8 cellular contexts compared by ENCODE assay signal in the genomic region with DNA sequence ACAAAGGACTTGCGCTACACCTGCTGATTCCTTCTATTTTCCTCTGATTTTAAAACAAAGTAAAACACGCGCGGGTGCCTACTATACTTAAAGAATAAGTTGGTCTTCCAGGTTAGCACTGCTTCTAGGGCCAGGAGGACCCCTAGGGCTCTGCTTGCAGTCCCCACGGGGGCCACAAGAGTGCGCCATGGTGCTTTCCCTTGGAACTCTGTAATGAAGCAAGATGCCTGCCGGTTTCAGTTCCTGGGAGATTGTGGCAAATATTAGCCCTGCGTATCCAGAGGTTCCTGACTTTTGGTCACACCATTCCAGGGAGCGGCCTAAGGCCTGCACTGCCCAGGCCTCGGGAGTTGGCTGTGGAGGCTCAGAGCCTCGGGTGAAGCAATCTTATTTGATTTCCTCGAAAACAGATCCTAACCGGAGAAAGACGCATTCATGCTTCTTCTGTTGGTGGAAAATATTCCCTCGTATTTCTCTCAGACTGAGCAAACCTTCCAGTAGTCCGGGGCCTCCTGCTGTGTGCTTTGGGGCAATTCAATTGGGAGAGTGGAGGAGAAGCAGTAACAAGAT. TPM values are rescaled to one million over a fixed set of nuclear protein-coding genes. Genes with fewer than 3 reads are reported as not detected.
A peak's percentile ranks its signal among the peaks of the same experiment; 100 is the strongest.
DNase-seq lines count a peak whose midpoint lies in the region; ATAC-seq, FAIRE-seq and TF ChIP-seq lines count a peak whose summit lies in the region.

No MANE protein-coding gene starts in this region.

- no peak overlapping the region for H3K4me3 ChIP-seq in body of pancreas

- no peak for FAIRE-seq in GM12891 (lab: Jason Lieb, UNC)

- WGBS in body of pancreas, 2 donors: 27 to 33% methylated on average over 16 of the region's 16 CpGs

- peaks cover 6% of the 10 kb centered on the region for H3K4me1 ChIP-seq in body of pancreas

- no peak overlapping the region for H3K27ac ChIP-seq in body of pancreas

- TF ChIP-seq POLR2A in GM12891 (IDR thresholded peaks at IDR 0.05; ENCODE audit: low read depth, low read length) (no peak), body of pancreas (IDR thresholded peaks at IDR 0.05) (no peak)

- peak; percentile 68 to 90 (median 83) for TF ChIP-seq CTCF in body of pancreas (IDR thresholded peaks at IDR 0.05)

- intact Hi-C loops in body of pancreas (cut with DNase I): no loop called here

- no peaks in the 10 kb centered on the region for H3K27me3 ChIP-seq in body of pancreas

- DNase-seq in 8988T: peak; percentile 30
- peak; percentile 24 for DNase-seq in GM12891 (ENCODE audit: insufficient read length, low spot score)
- peak; percentile 2 for DNase-seq in NCI-H146 treated with DMSO at 0.1 percent for 48 hours (lab: John Stamatoyannopoulos, UW; ENCODE audit: unreplicated experiment)
- DNase-seq in T-helper 9 cell: peak; percentile 25
- peak; percentile 75 to 88 (median 82) for DNase-seq in body of pancreas
- peak; percentile 88 for DNase-seq in iPS-NIHi11 (ENCODE audit: low spot score)
- peak; percentile 69 for DNase-seq in smooth muscle cell of the brain vasculature (ENCODE audit: low read depth, low spot score)

- no peaks in the 10 kb centered on the region for H3K9me3 ChIP-seq in body of pancreas

- ATAC-seq in body of pancreas: peak; percentile 90
- ATAC-seq in HG03280 (IDR thresholded peaks at IDR 0.05; ENCODE audit: unreplicated experiment): no peak

- H3K36me3 ChIP-seq in body of pancreas (replicated peaks in 1 of 2; ENCODE audit: insufficient read depth in 1 of 2, low read depth in 2 of 2): no peaks in the 10 kb centered on the region

TF ChIP-seq in GM12891, 5 proteins besides CTCF, POLR2A, EP300 and RAD21:
- TF ChIP-seq PAX5 (IDR thresholded peaks at IDR 0.05; ENCODE audit: insufficient read depth, low read length, severe bottlenecking) (no peak), SPI1 (IDR thresholded peaks at IDR 0.05; ENCODE audit: low read depth, low read length) (peak; percentile 50)
TF ChIP-seq in GM12891: peak in this region for 1.

RNA-seq across cellular contexts. Expression of a gene that starts 25.3 kb away (rescaled TPM):
- not detected for polyA plus RNA-seq in GM12891 (2012; ENCODE audit: low read depth, missing spikeins)
- not detected for total RNA-seq in body of pancreas

RNA-seq across cellular contexts. Expression of a gene that starts 59.7 kb away (rescaled TPM):
- not detected for polyA plus RNA-seq in GM12891 (2012; ENCODE audit: low read depth, missing spikeins)
- 10 to 100 TPM in 1 of 2 donors, 1 to 10 TPM in 1; 9.2 to 30.9 TPM for total RNA-seq in body of pancreas

Comparison
In these comparisons a context has a peak if more than half of its experiments do, and no peak if none do; other contexts are left out.
1. DNase-seq: peak in every context shown above with its lines; median percentile 88 in iPS-NIHi11; 82 in body of pancreas; 69 in smooth muscle cell of the brain vasculature; 30 in 8988T; 25 in T-helper 9 cell; 24 in GM12891; 2 in NCI-H146 treated with DMSO at 0.1 percent for 48 hours.